ENCODE assay signal across 8 cellular contexts in genomic region chr9:114805670-114806551, GRCh38. TPM values are rescaled to one million over a fixed set of nuclear protein-coding genes. Genes with fewer than 3 reads are reported as not detected.
DNase-seq lines count a peak whose midpoint lies in the region; ATAC-seq lines count a peak whose summit lies in the region.

TNFSF15 (minus strand) TSS chr9:114806039; CDS start chr9:114806012, 27 bp downstream.

- no peaks in the 10 kb centered on the region for H3K36me3 Mint-ChIP-seq in CD4-positive, CD25-positive, alpha-beta regulatory T cell
- no peaks in the 10 kb centered on the region for H3K36me3 Mint-ChIP-seq in dendritic cell treated with granulocyte-macrophage colony-stimulating factor and Interleukin-4, amounts not matched to agents 40 ng/mL and 50 ng/mL, for 4 days (ENCODE audit: low read depth)

- ATAC-seq in CD4-positive, CD25-positive, alpha-beta regulatory T cell (ENCODE audit: low read depth in 2 of 2): peak; percentile 46 to 55
- peak; percentile 91 for ATAC-seq in GM19023 (IDR thresholded peaks at IDR 0.05; ENCODE audit: unreplicated experiment)
- peak; percentile 85 for ATAC-seq in HG03108 (IDR thresholded peaks at IDR 0.05; ENCODE audit: unreplicated experiment)

- H3K36me3 ChIP-seq in CD4-positive, CD25-positive, alpha-beta regulatory T cell (ENCODE audit: control insufficient read depth, insufficient read depth, low read length): no peaks in the 10 kb centered on the region
- H3K36me3 ChIP-seq in MG63: no peaks in the 10 kb centered on the region

- H3K27me3 Mint-ChIP-seq in CD4-positive, CD25-positive, alpha-beta regulatory T cell: peaks cover 20% of the 10 kb centered on the region
- peaks cover 8% of the 10 kb centered on the region for H3K27me3 Mint-ChIP-seq in dendritic cell treated with granulocyte-macrophage colony-stimulating factor and Interleukin-4, amounts not matched to agents 40 ng/mL and 50 ng/mL, for 4 days

- DNase-seq in CD4-positive, CD25-positive, alpha-beta regulatory T cell: peak in 1 of 3 donors; percentile 45
- DNase-seq in NOMO-1 treated with dmso at 0.1 percent for 144 hours (lab: John Stamatoyannopoulos, UW; ENCODE audit: unreplicated experiment) (peak; percentile 79), myocyte (ENCODE audit: low read depth) (peak; percentile 39), MG63 (no peak), midbrain (lab: John Stamatoyannopoulos, UW) (no peak)

- H3K9me3 ChIP-seq in CD4-positive, CD25-positive, alpha-beta regulatory T cell (ENCODE audit: control insufficient read depth in 2 of 2, low read length in 2 of 2): no peaks in the 10 kb centered on the region
- H3K9me3 ChIP-seq in MG63: no peaks in the 10 kb centered on the region

- no peak within 1 kb of the TSS for H3K27ac ChIP-seq in CD4-positive, CD25-positive, alpha-beta regulatory T cell (ENCODE audit: insufficient read depth, low read length, poor library complexity, severe bottlenecking)

- peaks cover 16% of the 10 kb centered on the region for H3K4me1 ChIP-seq in CD4-positive, CD25-positive, alpha-beta regulatory T cell (ENCODE audit: control insufficient read depth, insufficient read depth, low read length, poor library complexity, severe bottlenecking)

- no peaks in the 10 kb centered on the region for H3K9me3 Mint-ChIP-seq in CD4-positive, CD25-positive, alpha-beta regulatory T cell
- H3K9me3 Mint-ChIP-seq in dendritic cell treated with granulocyte-macrophage colony-stimulating factor and Interleukin-4, amounts not matched to agents 40 ng/mL and 50 ng/mL, for 4 days: no peaks in the 10 kb centered on the region

- H3K4me1 Mint-ChIP-seq in CD4-positive, CD25-positive, alpha-beta regulatory T cell: peaks cover 16 to 29% (median 20%) of the 10 kb centered on the region in 4 donors
- peaks cover 24% of the 10 kb centered on the region for H3K4me1 Mint-ChIP-seq in dendritic cell treated with granulocyte-macrophage colony-stimulating factor and Interleukin-4, amounts not matched to agents 40 ng/mL and 50 ng/mL, for 4 days (ENCODE audit: low read depth)

- peak within 1 kb of the TSS in 3 of 4 donors; percentile 21 to 68 (median 66) for H3K4me3 Mint-ChIP-seq in CD4-positive, CD25-positive, alpha-beta regulatory T cell
- H3K4me3 Mint-ChIP-seq in dendritic cell treated with granulocyte-macrophage colony-stimulating factor and Interleukin-4, amounts not matched to agents 40 ng/mL and 50 ng/mL, for 4 days: peak within 1 kb of the TSS; percentile 50

- peak within 1 kb of the TSS in 1 of 3 donors; percentile 43 for H3K27ac Mint-ChIP-seq in CD4-positive, CD25-positive, alpha-beta regulatory T cell
- peak within 1 kb of the TSS; percentile 78 for H3K27ac Mint-ChIP-seq in dendritic cell treated with granulocyte-macrophage colony-stimulating factor and Interleukin-4, amounts not matched to agents 40 ng/mL and 50 ng/mL, for 4 days

- H3K27me3 ChIP-seq in CD4-positive, CD25-positive, alpha-beta regulatory T cell (ENCODE audit: control insufficient read depth, insufficient read depth, low read length): no peaks in the 10 kb centered on the region
- H3K27me3 ChIP-seq in MG63: no peaks in the 10 kb centered on the region

- peak within 1 kb of the TSS; percentile 65 for H3K4me3 ChIP-seq in CD4-positive, CD25-positive, alpha-beta regulatory T cell (ENCODE audit: low read depth, low read length)
- no peak within 1 kb of the TSS for H3K4me3 ChIP-seq in MG63

- intact Hi-C loops in dendritic cell treated with granulocyte-macrophage colony-stimulating factor and Interleukin-4, amounts not matched to agents 40 ng/mL and 50 ng/mL, for 4 days (cut with micrococcal nuclease): loop anchor here (10.0 kb wide), 1 partner anchor 99 kb away; no protein-coding TSS in a partner anchor

RNA-seq across cellular contexts. Expression of gene TNFSF15, which starts in this region (rescaled TPM):
- not detected for total RNA-seq in CD4-positive, CD25-positive, alpha-beta regulatory T cell
- not detected for polyA plus RNA-seq in CD4-positive, CD25-positive, alpha-beta regulatory T cell
- total RNA-seq in myocyte: 0.05 and 0.19 TPM in 2 replicates
- 0.52 TPM for polyA plus RNA-seq in myocyte (2012)
- 0.20 and 0.42 TPM in 2 replicates for total RNA-seq in MG63 (2014; rRNA removed; shearing (Covaris generic); ENCODE audit: low replicate concordance)

Comparison
In these comparisons a context has a peak if more than half of its experiments do, and no peak if none do; other contexts are left out.
1. Peak in ATAC-seq and H3K4me3 ChIP-seq in CD4-positive, CD25-positive, alpha-beta regulatory T cell; RNA of the gene not detected or under 1 TPM.
2. Peak in DNase-seq in myocyte; RNA of the gene not detected or under 1 TPM.